22 cellular contexts compared by ENCODE assay signal in genomic region chr5:135705941-135706340, GRCh38.
DNase-seq lines count a peak whose midpoint lies in the region; ATAC-seq and TF ChIP-seq lines count a peak whose summit lies in the region.
"Had no signal": no experiment of that assay in that cellular context is flagged by ENCODE, and none has a peak within 500 bp of the region (broad histone marks: within the 10 kb centered on the region; RNA-seq: fewer than 3 reads in every experiment).

No MANE protein-coding gene starts in this region.

- TF ChIP-seq POLR2A in transverse colon (IDR thresholded peaks at IDR 0.05) = no peak

- DNase-seq in LoVo (ENCODE audit: low spot score) (peak; percentile 19), colonic mucosa (peak; percentile 83), mucosa of descending colon (peak; percentile 61 to 80 (median 66)), transverse colon (peak; percentile 27), glutamatergic neuron (no peak), A172 (ENCODE audit: low spot score) (no peak), left cardiac atrium (no peak), hypothalamus (lab: John Stamatoyannopoulos, UW) (no peak)
- DNase-seq: activated CD8-positive, alpha-beta T cell treated with anti-CD3 and anti-CD28 coated beads for 36 hours; amniotic stem cell; COR-L47; DND-41; GF-D8; NCI-H1048; NCI-H1694 treated with DMSO at 0.1 percent for 48 hours; Peyer's patch; right cardiac atrium; SJCRH30; SW 1271 had no signal

- H3K27ac Mint-ChIP-seq in glutamatergic neuron (ENCODE audit: unreplicated experiment) = no peak overlapping the region
- H3K27ac Mint-ChIP-seq: activated CD8-positive, alpha-beta T cell treated with anti-CD3 and anti-CD28 coated beads for 36 hours; activated naive CD4-positive, alpha-beta T cell treated with anti-CD3 and anti-CD28 coated beads, Interleukin-2, amount 50 U/mL, for 24 hours; activated T-helper 17 cell treated with anti-CD3 and anti-CD28 coated beads, Interleukin-2, amount 50 U/mL, for 72 hours had no signal

- TF ChIP-seq EP300 in transverse colon (IDR thresholded peaks at IDR 0.05; ENCODE audit: low read depth) = no peak

- no peaks in the 10 kb centered on the region for H3K9me3 Mint-ChIP-seq in glutamatergic neuron (ENCODE audit: unreplicated experiment)
- H3K9me3 Mint-ChIP-seq: activated CD8-positive, alpha-beta T cell treated with anti-CD3 and anti-CD28 coated beads for 36 hours; activated naive CD4-positive, alpha-beta T cell treated with anti-CD3 and anti-CD28 coated beads, Interleukin-2, amount 50 U/mL, for 24 hours; activated T-helper 17 cell treated with anti-CD3 and anti-CD28 coated beads, Interleukin-2, amount 50 U/mL, for 72 hours had no signal

- intact Hi-C loops in colonic mucosa (cut with DNase I) = no loop called here
- intact Hi-C loops in mucosa of descending colon (cut with DNase I, micrococcal nuclease) = no loop called here
- intact Hi-C loops in transverse colon (cut with DNase I; ENCODE audit: low total_unique reads) = no loop called here
- intact Hi-C loops in left cardiac atrium (cut with DNase I) = no loop called here

- 60% methylated on average over 5 of the region's 5 CpGs; no CpG with 5 or more reads in 1 of the 2 donors for WGBS in transverse colon (ENCODE audit: low coverage in 1 of 2), 2 donors

- no peaks in the 10 kb centered on the region for H3K4me1 Mint-ChIP-seq in glutamatergic neuron (ENCODE audit: low read depth, unreplicated experiment)
- H3K4me1 Mint-ChIP-seq: activated naive CD4-positive, alpha-beta T cell treated with anti-CD3 and anti-CD28 coated beads, Interleukin-2, amount 50 U/mL, for 24 hours; activated T-helper 17 cell treated with anti-CD3 and anti-CD28 coated beads, Interleukin-2, amount 50 U/mL, for 72 hours had no signal

- in situ Hi-C loops in transverse colon (cut with MboI; ENCODE audit: low pct_ligation_motif_present in 1 of 4, low pct_unique_long_range_greater_than_20kb in 1 of 4, low sequenced_read_pairs in 3 of 4) = no loop called here

- H3K4me3 ChIP-seq in colonic mucosa = no peak overlapping the region
- H3K4me3 ChIP-seq in mucosa of descending colon = no peak overlapping the region
- no peak overlapping the region for H3K4me3 ChIP-seq in transverse colon
- H3K4me3 ChIP-seq: BLaER1 treated with 17β-estradiol and CSF1 and Interleukin-3, amounts not matched to agents 10 nM and 100 nM; Peyer's patch; SJCRH30 had no signal

- peaks cover 3% of the 10 kb centered on the region for H3K4me1 ChIP-seq in colonic mucosa
- H3K4me1 ChIP-seq in mucosa of descending colon (ENCODE audit: low read depth) = peaks cover 15% of the 10 kb centered on the region
- H3K4me1 ChIP-seq in transverse colon = peaks cover 0 to 10% (median 2%) of the 10 kb centered on the region in 4 donors
- H3K4me1 ChIP-seq: Peyer's patch had no signal

- H3K27ac ChIP-seq in colonic mucosa = no peak overlapping the region
- H3K27ac ChIP-seq in transverse colon = peak overlapping the region in 1 of 4 donors; percentile 2
- H3K27ac ChIP-seq: BLaER1 treated with 17β-estradiol and CSF1 and Interleukin-3, amounts not matched to agents 10 nM and 100 nM; Peyer's patch; SJCRH30 had no signal

- H3K36me3 Mint-ChIP-seq in glutamatergic neuron (ENCODE audit: unreplicated experiment) = no peaks in the 10 kb centered on the region
- H3K36me3 Mint-ChIP-seq: activated naive CD4-positive, alpha-beta T cell treated with anti-CD3 and anti-CD28 coated beads, Interleukin-2, amount 50 U/mL, for 24 hours had no signal

- TF ChIP-seq CTCF in colonic mucosa (IDR thresholded peaks at IDR 0.05) (no peak), mucosa of descending colon (IDR thresholded peaks at IDR 0.05) (no peak), transverse colon (IDR thresholded peaks at IDR 0.05) (no peak), glutamatergic neuron (IDR thresholded peaks at IDR 0.05; ENCODE audit: partially characterized antibody, unreplicated experiment) (no peak)

- no peaks in the 10 kb centered on the region for H3K9me3 ChIP-seq in colonic mucosa
- H3K9me3 ChIP-seq in mucosa of descending colon = no peaks in the 10 kb centered on the region
- H3K9me3 ChIP-seq in transverse colon = no peaks in the 10 kb centered on the region
- H3K9me3 ChIP-seq: BLaER1 treated with 17β-estradiol and CSF1 and Interleukin-3, amounts not matched to agents 10 nM and 100 nM; Peyer's patch; SJCRH30 had no signal

- no peaks in the 10 kb centered on the region for H3K36me3 ChIP-seq in colonic mucosa
- H3K36me3 ChIP-seq in mucosa of descending colon (ENCODE audit: low read depth) = no peaks in the 10 kb centered on the region
- H3K36me3 ChIP-seq in transverse colon = no peaks in the 10 kb centered on the region
- H3K36me3 ChIP-seq: BLaER1 treated with 17β-estradiol and CSF1 and Interleukin-3, amounts not matched to agents 10 nM and 100 nM; Peyer's patch; SJCRH30 had no signal

- H3K27me3 Mint-ChIP-seq in glutamatergic neuron (ENCODE audit: unreplicated experiment) = peaks cover 2% of the 10 kb centered on the region
- H3K27me3 Mint-ChIP-seq: activated naive CD4-positive, alpha-beta T cell treated with anti-CD3 and anti-CD28 coated beads, Interleukin-2, amount 50 U/mL, for 24 hours had no signal

- no peaks in the 10 kb centered on the region for H3K27me3 ChIP-seq in colonic mucosa
- no peaks in the 10 kb centered on the region for H3K27me3 ChIP-seq in transverse colon
- H3K27me3 ChIP-seq: BLaER1 treated with 17β-estradiol and CSF1 and Interleukin-3, amounts not matched to agents 10 nM and 100 nM; Peyer's patch; SJCRH30 had no signal

- H3K9ac ChIP-seq in colonic mucosa (ENCODE audit: low read depth in 2 of 2, low read length in 2 of 2) = no peak overlapping the region
- H3K9ac ChIP-seq: BLaER1 treated with 17β-estradiol and CSF1 and Interleukin-3, amounts not matched to agents 10 nM and 100 nM had no signal

- H3K4me3 Mint-ChIP-seq in glutamatergic neuron (ENCODE audit: unreplicated experiment) = no peak overlapping the region
- H3K4me3 Mint-ChIP-seq: activated CD8-positive, alpha-beta T cell treated with anti-CD3 and anti-CD28 coated beads for 36 hours; activated naive CD4-positive, alpha-beta T cell treated with anti-CD3 and anti-CD28 coated beads, Interleukin-2, amount 50 U/mL, for 24 hours; activated T-helper 17 cell treated with anti-CD3 and anti-CD28 coated beads, Interleukin-2, amount 50 U/mL, for 72 hours had no signal

- peak; percentile 90 for ATAC-seq in mucosa of descending colon
- ATAC-seq in left cardiac atrium = no peak
- ATAC-seq: activated CD8-positive, alpha-beta T cell treated with anti-CD3 and anti-CD28 coated beads for 36 hours; activated T-helper 17 cell treated with anti-CD3 and anti-CD28 coated beads, Interleukin-2, amount 50 U/mL, for 72 hours; right cardiac atrium had no signal

Comparison
In these comparisons a context has a peak if more than half of its experiments do, and no peak if none do; other contexts are left out.
1. DNase-seq: peak in LoVo (single experiment), colonic mucosa (single experiment), mucosa of descending colon (3 of 3) and transverse colon (single experiment); none in glutamatergic neuron (single experiment), A172 (single experiment), left cardiac atrium (single experiment) and hypothalamus (0 of 51).